ENCODE assay signal across 19 cellular contexts in the genomic region with DNA sequence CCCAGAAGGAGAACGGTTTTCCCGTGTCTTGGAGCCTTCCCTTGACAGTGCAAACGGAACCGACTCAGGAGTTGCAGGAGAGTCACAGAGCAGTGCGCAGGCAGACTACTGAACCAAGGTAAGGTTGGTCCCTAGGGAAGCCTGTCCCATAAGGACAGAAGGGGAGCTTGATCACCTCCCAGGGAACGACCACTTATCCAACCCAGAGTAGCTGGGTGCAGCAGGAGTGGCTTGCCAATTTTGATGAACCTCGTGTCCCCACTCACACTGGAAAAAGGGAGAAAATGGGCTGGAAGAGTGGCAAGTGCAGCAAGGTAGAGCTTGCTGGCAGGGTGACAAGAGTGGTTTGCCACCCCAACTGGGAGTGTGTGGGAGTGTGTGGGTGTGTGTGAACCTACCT.
DNase-seq lines count a peak whose midpoint lies in the region; ATAC-seq, FAIRE-seq and TF ChIP-seq lines count a peak whose summit lies in the region.
"Had no signal": no experiment of that assay in that cellular context is flagged by ENCODE, and none has a peak within 500 bp of the region (broad histone marks: within the 10 kb centered on the region; RNA-seq: fewer than 3 reads in every experiment).

No MANE protein-coding gene starts in this region.

- H3K4me1 ChIP-seq in smooth muscle cell (ENCODE audit: low read depth): no peaks in the 10 kb centered on the region

- peaks cover 20 to 31% of the 10 kb centered on the region in 2 donors for H3K4me1 Mint-ChIP-seq in stimulated activated naive B cell treated with anti-CD40 and anti-IgM and Interleukin-4, amounts not matched to agents 10 μg/mL and 1 μg/mL and 100 μg/mL, for 72 hours

- H3K79me2 ChIP-seq in smooth muscle cell (ENCODE audit: low read depth): no peaks in the 10 kb centered on the region

- peak; percentile 89 for FAIRE-seq in bronchial epithelial cell (lab: Jason Lieb, UNC)

- TF ChIP-seq CTCF in bronchial epithelial cell (IDR thresholded peaks at IDR 0.05; ENCODE audit: insufficient read depth, low read length, severe bottlenecking) (no peak), WERI-Rb-1 (IDR thresholded peaks at IDR 0.05; ENCODE audit: low read depth, low read length) (no peak), smooth muscle cell (IDR thresholded peaks at IDR 0.05; ENCODE audit: borderline replicate concordance, insufficient read depth, poor library complexity, severe bottlenecking) (no peak)

- no peaks in the 10 kb centered on the region for H3K9me3 ChIP-seq in WERI-Rb-1 (ENCODE audit: severe bottlenecking)
- H3K9me3 ChIP-seq in smooth muscle cell (replicated peaks; ENCODE audit: low read depth): no peaks in the 10 kb centered on the region

- H3K9ac ChIP-seq in smooth muscle cell (ENCODE audit: low read depth): no peak overlapping the region

- no peaks in the 10 kb centered on the region for H3K27me3 Mint-ChIP-seq in stimulated activated naive B cell treated with anti-CD40 and anti-IgM and Interleukin-4, amounts not matched to agents 10 μg/mL and 1 μg/mL and 100 μg/mL, for 72 hours

- peaks cover 3 to 6% of the 10 kb centered on the region in 2 donors for H3K9me3 Mint-ChIP-seq in stimulated activated naive B cell treated with anti-CD40 and anti-IgM and Interleukin-4, amounts not matched to agents 10 μg/mL and 1 μg/mL and 100 μg/mL, for 72 hours

- H3K36me3 Mint-ChIP-seq in stimulated activated naive B cell treated with anti-CD40 and anti-IgM and Interleukin-4, amounts not matched to agents 10 μg/mL and 1 μg/mL and 100 μg/mL, for 72 hours: peaks cover 9 to 16% of the 10 kb centered on the region in 2 donors

- no peak overlapping the region for H3K4me2 ChIP-seq in smooth muscle cell
- H3K4me2 ChIP-seq: PC-9 had no signal

- 97% methylated on average over 7 of the region's 7 CpGs for WGBS in smooth muscle cell (ENCODE audit: low lambda C conversion rate)

- H3K4me3 ChIP-seq in bronchial epithelial cell (ENCODE audit: low read depth, low read length) (no peak overlapping the region), WERI-Rb-1 (ENCODE audit: low read depth, low read length) (no peak overlapping the region), smooth muscle cell (no peak overlapping the region)
- H3K4me3 ChIP-seq: PC-9 had no signal

- DNase-seq in bronchial epithelial cell (ENCODE audit: low read depth) (no peak), WERI-Rb-1 (no peak), smooth muscle cell (lab: John Stamatoyannopoulos, UW; ENCODE audit: unreplicated experiment) (no peak)
- no peak for DNase-seq in stimulated activated naive B cell treated with anti-CD40 and anti-IgM and Interleukin-4, amounts not matched to agents 10 μg/mL and 1 μg/mL and 100 μg/mL, for 72 hours
- DNase-seq: DMS79 treated with DMSO at 0.1 percent for 48 hours, H9, KBM-7, NCI-H1105 treated with DMSO at 0.1 percent for 48 hours, NCI-H187, NCI-H2227 treated with DMSO at 0.1 percent for 48 hours, NCI-H524, PC-9, SIG-M5 had no signal

- peak overlapping the region; percentile 73 for H3K27ac Mint-ChIP-seq in stimulated activated naive B cell treated with anti-CD40 and anti-IgM and Interleukin-4, amounts not matched to agents 10 μg/mL and 1 μg/mL and 100 μg/mL, for 72 hours
- H3K27ac Mint-ChIP-seq: H9; T-helper 1 cell treated with Interleukin-12 subunit alpha and Interleukin-12 subunit beta and Interleukin-4 antibody, amounts not matched to agents 30 μg/mL and 1 μg/mL, for 36 hours had no signal

- peak overlapping the region; percentile 3 to 5 for H3K4me3 Mint-ChIP-seq in stimulated activated naive B cell treated with anti-CD40 and anti-IgM and Interleukin-4, amounts not matched to agents 10 μg/mL and 1 μg/mL and 100 μg/mL, for 72 hours
- H3K4me3 Mint-ChIP-seq: T-helper 1 cell treated with Interleukin-12 subunit alpha and Interleukin-12 subunit beta and Interleukin-4 antibody, amounts not matched to agents 30 μg/mL and 1 μg/mL, for 36 hours had no signal

- no peak overlapping the region for H2AFZ ChIP-seq in smooth muscle cell (ENCODE audit: low read depth)
- H2AFZ ChIP-seq: PC-9 had no signal

- H3K27ac ChIP-seq in WERI-Rb-1 (no peak overlapping the region), smooth muscle cell (ENCODE audit: low read depth) (no peak overlapping the region)
- H3K27ac ChIP-seq: C4-2B, PC-9, RWPE1 had no signal

- H3K36me3 ChIP-seq in bronchial epithelial cell (ENCODE audit: control insufficient read depth, insufficient read depth, low read length): no peaks in the 10 kb centered on the region
- H3K36me3 ChIP-seq in WERI-Rb-1: no peaks in the 10 kb centered on the region
- H3K36me3 ChIP-seq in smooth muscle cell (ENCODE audit: low read depth): no peaks in the 10 kb centered on the region

- H3F3A ChIP-seq in smooth muscle cell (ENCODE audit: low read depth): no peaks in the 10 kb centered on the region

- ATAC-seq in GM21390 (IDR thresholded peaks at IDR 0.05; ENCODE audit: unreplicated experiment): peak; percentile 3
- ATAC-seq in HG03064 (IDR thresholded peaks at IDR 0.05; ENCODE audit: low read depth, unreplicated experiment): peak; percentile 5
- ATAC-seq in stimulated activated naive B cell treated with anti-CD40 and anti-IgM and Interleukin-4, amounts not matched to agents 10 μg/mL and 1 μg/mL and 100 μg/mL, for 72 hours (replicated peaks): no peak
- ATAC-seq in HG03045 (IDR thresholded peaks at IDR 0.05; ENCODE audit: unreplicated experiment): no peak

- H3K27me3 ChIP-seq in bronchial epithelial cell (ENCODE audit: control insufficient read depth, insufficient read depth, low read length) (no peaks in the 10 kb centered on the region), WERI-Rb-1 (ENCODE audit: insufficient read depth, low read depth, severe bottlenecking) (no peaks in the 10 kb centered on the region), smooth muscle cell (ENCODE audit: low read depth) (no peaks in the 10 kb centered on the region)

- H4K20me1 ChIP-seq in smooth muscle cell (ENCODE audit: low read depth): no peaks in the 10 kb centered on the region

Comparison
In these comparisons a context has a peak if more than half of its experiments do, and no peak if none do; other contexts are left out.
1. ATAC-seq: peak in GM21390 (single experiment) and HG03064 (single experiment); none in stimulated activated naive B cell treated with anti-CD40 and anti-IgM and Interleukin-4, amounts not matched to agents 10 μg/mL and 1 μg/mL and 100 μg/mL, for 72 hours (0 of 2) and HG03045 (single experiment).